30 cellular contexts compared by ENCODE assay signal in the genomic region with DNA sequence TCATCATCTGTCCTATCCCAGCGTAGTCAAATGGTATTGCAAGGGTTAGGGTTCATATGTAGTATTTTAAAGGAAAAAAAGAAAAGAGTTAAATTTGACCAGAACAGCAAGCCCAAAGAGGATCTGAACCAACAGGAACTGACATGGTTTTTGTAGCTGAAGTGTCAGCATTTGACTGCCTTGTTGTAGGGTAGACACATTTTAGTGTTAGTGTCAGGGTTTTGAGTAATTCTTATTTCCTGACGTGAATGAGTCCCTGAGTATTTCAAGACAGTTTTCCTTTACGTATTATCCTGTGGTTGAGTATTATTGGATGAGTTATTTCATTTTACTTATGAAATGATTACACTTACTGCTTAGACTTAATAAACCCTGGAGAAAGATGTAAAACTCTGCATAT.
"Had no signal": no experiment of that assay in that cellular context is flagged by ENCODE, and none has a peak within 500 bp of the region (broad histone marks: within the 10 kb centered on the region; RNA-seq: fewer than 3 reads in every experiment).

No MANE protein-coding gene starts in this region.

- H3K36me3 ChIP-seq: brain microvascular endothelial cell, sigmoid colon, thoracic aorta, vagina had no signal

- H3K4me1 ChIP-seq: sigmoid colon, vagina had no signal

- ATAC-seq: activated CD4-positive, CD25-positive, alpha-beta regulatory T cell treated with anti-CD3 and anti-CD28 coated beads, Interleukin-2, amount 50 U/mL, for 24 hours; naive thymus-derived CD8-positive, alpha-beta T cell; stimulated activated effector memory CD8-positive, alpha-beta T cell treated with anti-CD3 and anti-CD28 coated beads, Interleukin-12 subunit alpha, Interleukin-12 subunit beta, amount 100 ng/mL, for 72 hours had no signal

- H3K9me3 ChIP-seq: sigmoid colon, thoracic aorta, vagina had no signal

- H3K27ac ChIP-seq: brain microvascular endothelial cell, vagina, VCaP had no signal

- H3K27me3 ChIP-seq: brain microvascular endothelial cell, sigmoid colon, vagina had no signal

- H3K36me3 Mint-ChIP-seq: mesothelial cell of epicardium; naive thymus-derived CD8-positive, alpha-beta T cell; stimulated activated effector memory CD8-positive, alpha-beta T cell treated with anti-CD3 and anti-CD28 coated beads, Interleukin-12 subunit alpha, Interleukin-12 subunit beta, amount 100 ng/mL, for 72 hours; type B pancreatic cell had no signal

- H3K4me3 ChIP-seq: sigmoid colon, vagina had no signal

- H3K4me3 Mint-ChIP-seq: activated CD4-positive, alpha-beta memory T cell treated with anti-CD3 and anti-CD28 coated beads, Interleukin-2, amount 10 ng/mL, durations not matched to agents 7 days and 5 days; activated CD4-positive, alpha-beta T cell treated with anti-CD3 and anti-CD28 coated beads, Interleukin-2, amount 10 ng/mL, durations not matched to agents 7 days and 5 days; activated T-cell treated with anti-CD3 and anti-CD28 coated beads, Interleukin-2, amount 50 U/mL, for 24 hours; mesothelial cell of epicardium; naive thymus-derived CD8-positive, alpha-beta T cell; stimulated activated effector memory CD8-positive, alpha-beta T cell treated with anti-CD3 and anti-CD28 coated beads, Interleukin-12 subunit alpha, Interleukin-12 subunit beta, amount 100 ng/mL, for 72 hours; stimulated activated naive CD8-positive, alpha-beta T cell treated with anti-CD3 and anti-CD28 coated beads, Interleukin-15, Interleukin-2, amounts not matched to agents 100 ng/mL and 50 ng/mL, for 24 hours; T-helper 1 cell treated with Interleukin-12 subunit alpha and Interleukin-12 subunit beta and Interleukin-4 antibody, amounts not matched to agents 30 μg/mL and 1 μg/mL, for 36 hours; type B pancreatic cell had no signal

- H3K27ac Mint-ChIP-seq: activated CD4-positive, alpha-beta memory T cell treated with anti-CD3 and anti-CD28 coated beads, Interleukin-2, amount 10 ng/mL, durations not matched to agents 7 days and 5 days; activated CD4-positive, alpha-beta T cell treated with anti-CD3 and anti-CD28 coated beads, Interleukin-2, amount 10 ng/mL, durations not matched to agents 7 days and 5 days; activated T-cell treated with anti-CD3 and anti-CD28 coated beads, Interleukin-2, amount 50 U/mL, for 24 hours; mesothelial cell of epicardium; naive thymus-derived CD8-positive, alpha-beta T cell; stimulated activated effector memory CD8-positive, alpha-beta T cell treated with anti-CD3 and anti-CD28 coated beads, Interleukin-12 subunit alpha, Interleukin-12 subunit beta, amount 100 ng/mL, for 72 hours; stimulated activated naive CD8-positive, alpha-beta T cell treated with anti-CD3 and anti-CD28 coated beads, Interleukin-15, Interleukin-2, amounts not matched to agents 100 ng/mL and 50 ng/mL, for 24 hours; T-helper 1 cell treated with Interleukin-12 subunit alpha and Interleukin-12 subunit beta and Interleukin-4 antibody, amounts not matched to agents 30 μg/mL and 1 μg/mL, for 36 hours; type B pancreatic cell had no signal

- H3K4me1 Mint-ChIP-seq: activated CD4-positive, alpha-beta memory T cell treated with anti-CD3 and anti-CD28 coated beads, Interleukin-2, amount 10 ng/mL, durations not matched to agents 7 days and 5 days; activated CD4-positive, alpha-beta T cell treated with anti-CD3 and anti-CD28 coated beads, Interleukin-2, amount 10 ng/mL, durations not matched to agents 7 days and 5 days; stimulated activated effector memory CD8-positive, alpha-beta T cell treated with anti-CD3 and anti-CD28 coated beads, Interleukin-12 subunit alpha, Interleukin-12 subunit beta, amount 100 ng/mL, for 72 hours had no signal

- H3K27me3 Mint-ChIP-seq: stimulated activated naive CD8-positive, alpha-beta T cell treated with anti-CD3 and anti-CD28 coated beads, Interleukin-15, Interleukin-2, amounts not matched to agents 100 ng/mL and 50 ng/mL, for 24 hours; type B pancreatic cell had no signal

- DNase-seq: activated CD4-positive, alpha-beta memory T cell treated with anti-CD3 and anti-CD28 coated beads, Interleukin-2, amount 10 ng/mL, durations not matched to agents 7 days and 5 days; activated CD4-positive, alpha-beta T cell treated with anti-CD3 and anti-CD28 coated beads, Interleukin-2, amount 10 ng/mL, durations not matched to agents 7 days and 5 days; activated CD8-positive, alpha-beta memory T cell treated with anti-CD3 and anti-CD28 coated beads, Interleukin-2, amount 50 U/mL, for 48 hours; activated gamma-delta T cell treated with Interleukin-2 at 50 U/mL for 16 hours; activated naive CD4-positive, alpha-beta T cell treated with anti-CD3 and anti-CD28 coated beads, Interleukin-2, amount 50 U/mL, for 16 hours; activated T-cell treated with anti-CD3 and anti-CD28 coated beads, Interleukin-2, amount 50 U/mL, for 24 hours; amniotic stem cell; brain microvascular endothelial cell; caudate nucleus; cortex of kidney; head of caudate nucleus; kidney glomerular epithelial cell; mammary epithelial cell; naive thymus-derived CD8-positive, alpha-beta T cell; sigmoid colon; small intestine; stimulated activated CD4-positive, alpha-beta T cell treated with anti-CD3 and anti-CD28 coated beads, Interleukin-4, amount 100 ng/mL, for 24 hours; T-helper 9 cell had no signal

- FAIRE-seq: astrocyte, endothelial cell of umbilical vein, small intestine, TTC549 had no signal

- H3K9me3 Mint-ChIP-seq: activated T-cell treated with anti-CD3 and anti-CD28 coated beads, Interleukin-2, amount 50 U/mL, for 24 hours; stimulated activated effector memory CD8-positive, alpha-beta T cell treated with anti-CD3 and anti-CD28 coated beads, Interleukin-12 subunit alpha, Interleukin-12 subunit beta, amount 100 ng/mL, for 72 hours; T-helper 1 cell treated with Interleukin-12 subunit alpha and Interleukin-12 subunit beta and Interleukin-4 antibody, amounts not matched to agents 30 μg/mL and 1 μg/mL, for 36 hours had no signal
